In the genomic region with DNA sequence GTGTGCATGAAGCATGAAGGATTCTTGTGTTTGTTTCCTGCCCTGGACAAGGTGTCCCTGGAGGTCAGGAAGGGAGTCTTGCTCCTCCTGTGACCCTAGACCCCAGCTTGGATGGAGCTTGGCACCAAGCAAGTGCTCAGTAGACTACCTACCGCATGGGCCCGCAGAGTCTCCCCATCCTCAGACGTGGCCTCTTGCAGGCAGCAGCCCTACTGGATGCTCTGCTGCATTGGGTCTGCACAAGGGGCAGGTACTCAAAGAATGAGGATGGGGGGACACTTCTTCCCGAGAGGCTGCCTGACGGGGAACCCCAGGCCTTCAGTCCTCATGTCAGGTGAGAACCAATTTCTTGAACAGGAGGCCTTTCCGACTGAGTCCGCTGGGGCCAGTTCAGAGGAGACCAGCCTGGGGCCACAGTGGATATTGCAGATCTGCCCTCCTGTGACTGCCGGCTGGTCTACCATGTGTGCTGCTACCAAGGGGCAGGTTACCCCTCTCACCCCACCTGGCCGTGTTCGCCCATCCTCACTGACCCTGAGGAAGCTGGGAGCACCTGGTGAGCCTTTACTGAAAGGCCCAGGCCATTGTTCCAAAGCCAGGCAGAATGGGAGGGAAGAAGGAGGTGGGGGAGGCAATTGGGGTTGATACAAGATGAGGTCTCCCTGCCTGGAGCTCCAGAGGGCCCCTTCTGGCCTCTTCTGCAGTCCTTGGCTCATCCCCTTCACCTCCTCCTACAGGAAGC, we compare ENCODE assay signal across 1 cellular context.
TF ChIP-seq lines count a peak whose summit lies in the region.

No MANE protein-coding gene starts in this region.

TF ChIP-seq in SK-N-SH treated with all-trans-retinoic acid at 6 μM for 48 hours, 23 proteins besides CTCF, POLR2A, EP300 and RAD21 (continued from another document):
- TF ChIP-seq OSR1 (CRISPR knock-in tag; IDR thresholded peaks at IDR 0.05) (no peak), ARNTL (CRISPR knock-in tag; IDR thresholded peaks at IDR 0.05; ENCODE audit: borderline replicate concordance, low read depth) (no peak), RARB (CRISPR knock-in tag; IDR thresholded peaks at IDR 0.05) (no peak), SNAI2 (CRISPR knock-in tag; IDR thresholded peaks at IDR 0.05) (no peak), ZNF8 (CRISPR knock-in tag; IDR thresholded peaks at IDR 0.05) (no peak), BACH2 (CRISPR knock-in tag; IDR thresholded peaks at IDR 0.05; ENCODE audit: borderline replicate concordance) (no peak)
